29 cellular contexts compared by ENCODE assay signal in the genomic region with DNA sequence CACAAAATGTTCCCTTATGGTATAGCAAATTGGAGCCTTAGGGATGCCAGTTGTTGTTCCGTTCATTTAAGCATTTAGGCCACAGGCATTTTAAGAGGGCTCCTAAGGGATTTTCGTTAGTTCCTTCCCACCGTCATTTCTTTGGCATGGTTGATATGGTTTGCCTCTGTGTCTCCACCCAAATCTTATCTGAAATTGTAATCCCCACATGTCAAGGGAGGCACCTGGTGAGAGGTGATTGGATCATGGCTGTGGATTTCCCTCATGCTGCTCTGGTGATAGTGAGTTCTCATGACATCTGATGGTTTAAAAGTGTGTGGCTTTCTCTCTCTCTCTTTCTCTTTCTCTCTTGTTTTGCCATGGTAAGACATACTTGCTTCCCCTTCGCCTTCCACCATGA.
"Had no signal": no experiment of that assay in that cellular context is flagged by ENCODE, and none has a peak within 500 bp of the region (broad histone marks: within the 10 kb centered on the region; RNA-seq: fewer than 3 reads in every experiment).

No MANE protein-coding gene starts in this region.

- H3K27ac Mint-ChIP-seq: dendritic cell treated with granulocyte-macrophage colony-stimulating factor and Interleukin-4, amounts not matched to agents 40 ng/mL and 50 ng/mL, for 4 days; nephron; neural progenitor cell; progenitor cell of endocrine pancreas; stimulated activated naive CD8-positive, alpha-beta T cell treated with anti-CD3 and anti-CD28 coated beads, Interleukin-15, amount 100 ng/mL, for 72 hours had no signal

- DNase-seq: effector CD8-positive, alpha-beta T cell; foreskin keratinocyte; heart left ventricle; hippocampal formation; left cardiac atrium; left lung; mesenchymal stem cell; midbrain; naive thymus-derived CD4-positive, alpha-beta T cell; right lobe of liver; stimulated activated CD4-positive, alpha-beta T cell treated with anti-CD3 and anti-CD28 coated beads, Interleukin-12 subunit alpha, Interleukin-12 subunit beta, amount 100 ng/mL, for 4 hours; stimulated activated CD4-positive, alpha-beta T cell treated with anti-CD3 and anti-CD28 coated beads, Interleukin-1b, Interleukin-23, amount 100 ng/mL, for 48 hours; stimulated activated CD4-positive, alpha-beta T cell treated with anti-CD3 and anti-CD28 coated beads, Interleukin-4, amount 100 ng/mL, for 1 hour; stimulated activated CD8-positive, alpha-beta memory T cell treated with anti-CD3 and anti-CD28 coated beads, Interleukin-4, amount 100 ng/mL, for 48 hours; stimulated activated naive CD4-positive, alpha-beta T cell; stimulated activated naive CD8-positive, alpha-beta T cell treated with anti-CD3 and anti-CD28 coated beads, Interleukin-15, amount 100 ng/mL, for 72 hours; transverse colon had no signal

- H3K36me3 Mint-ChIP-seq: neural progenitor cell had no signal

- H2AFZ ChIP-seq: neural progenitor cell, parathyroid adenoma had no signal

- FAIRE-seq: endothelial cell of umbilical vein, islet of Langerhans had no signal

- H3K9ac ChIP-seq: neural progenitor cell, parathyroid adenoma had no signal

- H3K4me1 ChIP-seq: esophagus muscularis mucosa, foreskin keratinocyte, gastroesophageal sphincter, heart left ventricle, left lung, neural progenitor cell, parathyroid adenoma, right lobe of liver, suprapubic skin, transverse colon, vagina had no signal

- H3K4me2 ChIP-seq: neural progenitor cell, smooth muscle cell had no signal

- H3K9me3 ChIP-seq: esophagus muscularis mucosa, gastroesophageal sphincter, left lung, right lobe of liver, suprapubic skin, transverse colon, vagina had no signal

- H3K79me2 ChIP-seq: parathyroid adenoma had no signal

- H3K4me3 ChIP-seq: esophagus muscularis mucosa, gastroesophageal sphincter, heart left ventricle, left lung, neural progenitor cell, right lobe of liver, smooth muscle cell, suprapubic skin, transverse colon, vagina had no signal

- ATAC-seq: foreskin keratinocyte; gastroesophageal sphincter; heart left ventricle; left cardiac atrium; left lung; naive thymus-derived CD4-positive, alpha-beta T cell; right lobe of liver; stimulated activated naive CD8-positive, alpha-beta T cell treated with anti-CD3 and anti-CD28 coated beads, Interleukin-15, amount 100 ng/mL, for 72 hours had no signal

- H3K36me3 ChIP-seq: esophagus muscularis mucosa, gastroesophageal sphincter, heart left ventricle, left lung, neural progenitor cell, right lobe of liver, suprapubic skin, transverse colon, vagina had no signal

- H3K4me1 Mint-ChIP-seq: nephron had no signal

- H3K27me3 Mint-ChIP-seq: progenitor cell of endocrine pancreas; stimulated activated naive CD8-positive, alpha-beta T cell treated with anti-CD3 and anti-CD28 coated beads, Interleukin-15, amount 100 ng/mL, for 72 hours had no signal

- H3K4me3 Mint-ChIP-seq: dendritic cell treated with granulocyte-macrophage colony-stimulating factor and Interleukin-4, amounts not matched to agents 40 ng/mL and 50 ng/mL, for 4 days; naive thymus-derived CD4-positive, alpha-beta T cell; nephron; neural progenitor cell; stimulated activated naive CD8-positive, alpha-beta T cell treated with anti-CD3 and anti-CD28 coated beads, Interleukin-15, amount 100 ng/mL, for 72 hours had no signal

- H3K27ac ChIP-seq: esophagus muscularis mucosa, foreskin keratinocyte, gastroesophageal sphincter, heart left ventricle, left lung, neural progenitor cell, parathyroid adenoma, right lobe of liver, suprapubic skin, transverse colon, vagina had no signal

- H3K27me3 ChIP-seq: esophagus muscularis mucosa, foreskin keratinocyte, gastroesophageal sphincter, left lung, neural progenitor cell, right lobe of liver, suprapubic skin, transverse colon, vagina had no signal
